In the genomic region with DNA sequence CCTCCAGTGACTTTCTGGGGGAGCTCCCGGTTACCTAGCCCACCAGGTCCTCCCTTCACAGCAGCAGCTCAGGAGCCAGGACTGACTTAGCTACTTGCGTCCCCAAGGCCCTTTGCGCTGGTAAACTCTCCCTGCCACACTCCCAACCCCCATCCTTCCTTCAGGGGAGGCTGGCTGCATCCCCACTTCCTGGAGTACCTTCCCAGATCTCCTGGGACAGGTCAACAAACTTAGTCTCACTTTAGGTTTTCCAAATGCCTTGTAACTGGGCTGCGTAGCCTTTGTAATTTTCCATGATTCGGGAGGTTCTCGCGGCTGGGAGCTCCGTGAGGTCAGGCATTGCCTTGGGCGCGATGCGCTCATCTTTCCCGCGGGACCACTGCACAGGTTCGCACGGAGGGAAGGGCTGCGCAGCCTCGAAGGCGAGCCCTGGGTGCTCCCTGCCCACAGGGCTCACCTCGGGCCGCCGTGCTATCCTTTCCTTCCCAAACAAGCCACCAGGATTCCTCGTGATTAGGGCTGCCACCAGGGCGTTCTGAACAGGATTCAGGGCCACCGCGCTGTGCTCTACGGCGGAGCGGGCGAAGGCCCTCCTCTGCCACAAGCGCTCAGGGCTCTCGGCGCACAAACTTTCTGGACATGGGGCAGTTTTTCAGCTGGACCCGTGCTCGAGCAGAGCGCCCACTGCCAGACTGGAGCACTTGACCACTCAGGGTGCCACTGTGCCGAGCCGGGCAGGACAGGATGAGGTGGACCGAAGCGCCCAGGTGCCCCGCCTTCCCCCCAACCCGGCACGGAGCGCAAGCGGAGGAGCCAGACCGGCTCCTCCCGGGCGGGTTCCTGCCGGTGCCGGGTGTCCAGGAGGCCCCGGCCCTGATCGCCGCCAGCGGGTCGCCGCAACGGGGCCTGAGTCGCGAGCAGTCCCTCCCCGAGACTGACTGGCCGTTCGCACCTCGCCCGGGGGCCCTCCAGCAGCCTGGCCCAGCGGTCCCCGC, we compare ENCODE assay signal across 15 cellular contexts. TPM values are rescaled to one million over a fixed set of nuclear protein-coding genes. Genes with fewer than 3 reads are reported as not detected.
A peak's percentile ranks its signal among the peaks of the same experiment; 100 is the strongest.
DNase-seq lines count a peak whose midpoint lies in the region; ATAC-seq and TF ChIP-seq lines count a peak whose summit lies in the region.
"Had no signal": no experiment of that assay in that cellular context is flagged by ENCODE, and none has a peak within 500 bp of the region (broad histone marks: within the 10 kb centered on the region; RNA-seq: fewer than 3 reads in every experiment).

No MANE protein-coding gene starts in this region.

- ATAC-seq in Panc1: peak; percentile 68
- peak; percentile 32 for ATAC-seq in left ventricle myocardium superior
- no peak for ATAC-seq in GM19351 (IDR thresholded peaks at IDR 0.05; ENCODE audit: unreplicated experiment)

- no peak for TF ChIP-seq CTCF in Caco-2 (IDR thresholded peaks at IDR 0.05; ENCODE audit: insufficient read depth in 1 of 2, low read depth in 1 of 2, low read length in 1 of 2, severe bottlenecking in 1 of 2, unreplicated experiment in 1 of 2)
- no peak for TF ChIP-seq CTCF in Panc1 (IDR thresholded peaks at IDR 0.05)
- TF ChIP-seq CTCF in nephron progenitor cell (IDR thresholded peaks at IDR 0.05): no peak

- CTCF ChIA-PET in Caco-2 (lab: Charles Lee): no interaction called here
- CTCF ChIA-PET in Panc1 (lab: Charles Lee): no interaction called here
- CTCF ChIA-PET in CD8-positive, alpha-beta memory T cell (lab: Charles Lee): no interaction called here

- POLR2A ChIA-PET in Caco-2 (lab: Charles Lee) (no interaction called here), Panc1 (lab: Charles Lee) (no interaction called here)
- POLR2A ChIA-PET in CD8-positive, alpha-beta memory T cell (lab: Charles Lee): no interaction called here

- peak overlapping the region; percentile 60 for H3K27ac Mint-ChIP-seq in Caco-2 (ENCODE audit: unreplicated experiment)
- no peak overlapping the region for H3K27ac Mint-ChIP-seq in nephron progenitor cell
- H3K27ac Mint-ChIP-seq in CD8-positive, alpha-beta memory T cell: no peak overlapping the region
- H3K27ac Mint-ChIP-seq: activated naive CD4-positive, alpha-beta T cell treated with anti-CD3 and anti-CD28 coated beads, Interleukin-2, amount 50 U/mL, for 24 hours had no signal

- H3K4me1 Mint-ChIP-seq in Caco-2 (ENCODE audit: low read depth, unreplicated experiment) (peaks cover 40% of the 10 kb centered on the region), nephron progenitor cell (peaks cover 21% of the 10 kb centered on the region)
- H3K4me1 Mint-ChIP-seq in CD8-positive, alpha-beta memory T cell: peaks cover 0 to 6% (median 4%) of the 10 kb centered on the region in 3 donors
- H3K4me1 Mint-ChIP-seq: activated naive CD4-positive, alpha-beta T cell treated with anti-CD3 and anti-CD28 coated beads, Interleukin-2, amount 50 U/mL, for 24 hours had no signal

- intact Hi-C loops in Caco-2 (cut with micrococcal nuclease; ENCODE audit: unreplicated experiment): no loop called here
- intact Hi-C loops in Panc1 (cut with micrococcal nuclease; ENCODE audit: unreplicated experiment): no loop called here
- intact Hi-C loops in left ventricle myocardium superior (cut with micrococcal nuclease): no loop called here

- no peaks in the 10 kb centered on the region for H3K36me3 ChIP-seq in Caco-2 (ENCODE audit: control insufficient read depth, insufficient read depth, low read length)
- H3K36me3 ChIP-seq in Panc1 (ENCODE audit: control insufficient read depth, insufficient read depth, low read length): no peaks in the 10 kb centered on the region
- no peaks in the 10 kb centered on the region for H3K36me3 ChIP-seq in CD8-positive, alpha-beta memory T cell (ENCODE audit: insufficient read depth, low read length)
- H3K36me3 ChIP-seq: HAP-1 had no signal

- H3K4me1 ChIP-seq in Caco-2 (peaks cover 56% of the 10 kb centered on the region), Panc1 (ENCODE audit: control insufficient read depth, insufficient read depth, low read length) (peaks cover 39% of the 10 kb centered on the region)
- no peaks in the 10 kb centered on the region for H3K4me1 ChIP-seq in CD8-positive, alpha-beta memory T cell (ENCODE audit: insufficient read depth, low read length)
- H3K4me1 ChIP-seq: HAP-1 had no signal

- peak in 1 of 2 experiments; percentile 38 for DNase-seq in Caco-2
- DNase-seq in Panc1 (ENCODE audit: low read depth, low spot score): no peak
- no peak for DNase-seq in left ventricle myocardium superior
- DNase-seq in nephron progenitor cell: peak; percentile 43
- no peak for DNase-seq in COR-L47 (lab: John Stamatoyannopoulos, UW)
- DNase-seq in CD8-positive, alpha-beta memory T cell: no peak
- no peak for DNase-seq in central memory CD4-positive, alpha-beta T cell
- DNase-seq: activated CD4-positive, alpha-beta T cell treated with anti-CD3 and anti-CD28 coated beads for 48 hours; C1 segment of cervical spinal cord; NCI-H1694 treated with DMSO at 0.1 percent for 48 hours; RPMI8226 had no signal

- H3K27ac ChIP-seq in Panc1 (ENCODE audit: low read length): peak overlapping the region; percentile 83
- no peak overlapping the region for H3K27ac ChIP-seq in CD8-positive, alpha-beta memory T cell (ENCODE audit: low read depth, low read length)

- H3K9me3 ChIP-seq in Caco-2 (0 out of 2 replicates have a peak, but pooled peaks cover 2% of the 10 kb centered on the region), Panc1 (ENCODE audit: control insufficient read depth, insufficient read depth, low read depth, low read length) (no peaks in the 10 kb centered on the region)
- H3K9me3 ChIP-seq in CD8-positive, alpha-beta memory T cell (ENCODE audit: low read length): no peaks in the 10 kb centered on the region
- H3K9me3 ChIP-seq: HAP-1 had no signal

- H3K4me3 Mint-ChIP-seq in Caco-2 (ENCODE audit: unreplicated experiment) (peak overlapping the region; percentile 79), nephron progenitor cell (peak overlapping the region; percentile 76)
- peak overlapping the region in 2 of 7 donors; percentile 15 to 29 for H3K4me3 Mint-ChIP-seq in CD8-positive, alpha-beta memory T cell
- H3K4me3 Mint-ChIP-seq: activated naive CD4-positive, alpha-beta T cell treated with anti-CD3 and anti-CD28 coated beads, Interleukin-2, amount 50 U/mL, for 24 hours had no signal

- H3K36me3 Mint-ChIP-seq in Caco-2 (ENCODE audit: insufficient read depth, unreplicated experiment) (peaks cover 17% of the 10 kb centered on the region), nephron progenitor cell (ENCODE audit: low read depth) (no peaks in the 10 kb centered on the region)
- no peaks in the 10 kb centered on the region for H3K36me3 Mint-ChIP-seq in CD8-positive, alpha-beta memory T cell
- H3K36me3 Mint-ChIP-seq: activated naive CD4-positive, alpha-beta T cell treated with anti-CD3 and anti-CD28 coated beads, Interleukin-2, amount 50 U/mL, for 24 hours had no signal

- H3K4me3 ChIP-seq in Caco-2 (ENCODE audit: low read depth, low read length) (peak overlapping the region; percentile 90), Panc1 (ENCODE audit: low read depth in 2 of 2, low read length in 2 of 2) (peak overlapping the region; percentile 56 to 61)
- no peak overlapping the region for H3K4me3 ChIP-seq in CD8-positive, alpha-beta memory T cell (ENCODE audit: low read length)
- H3K4me3 ChIP-seq: HAP-1 had no signal

- H3K27me3 ChIP-seq in Caco-2 (replicated peaks; ENCODE audit: control insufficient read depth, insufficient read depth, low read length) (no peaks in the 10 kb centered on the region), Panc1 (ENCODE audit: control insufficient read depth, insufficient read depth, low read length) (no peaks in the 10 kb centered on the region)
- peaks cover 9% of the 10 kb centered on the region for H3K27me3 ChIP-seq in CD8-positive, alpha-beta memory T cell (ENCODE audit: insufficient read depth, low read length, poor library complexity, severe bottlenecking)

- BruUV-seq in Caco-2 (replicated peaks; lab: Mats Ljungman, UMichigan): no TSS peak
- no TSS peak for BruUV-seq in Panc1 (replicated peaks; lab: Mats Ljungman, UMichigan)

- H3K9me3 Mint-ChIP-seq in Caco-2 (ENCODE audit: unreplicated experiment): no peaks in the 10 kb centered on the region
- no peaks in the 10 kb centered on the region for H3K9me3 Mint-ChIP-seq in nephron progenitor cell
- H3K9me3 Mint-ChIP-seq in CD8-positive, alpha-beta memory T cell: no peaks in the 10 kb centered on the region
- H3K9me3 Mint-ChIP-seq: activated naive CD4-positive, alpha-beta T cell treated with anti-CD3 and anti-CD28 coated beads, Interleukin-2, amount 50 U/mL, for 24 hours had no signal

- in situ Hi-C loops in Panc1 (cut with HindIII; ENCODE audit: low pct_unique_long_range_greater_than_20kb, low sequenced_read_pairs): no loop called here

- H3K27me3 Mint-ChIP-seq in Caco-2 (ENCODE audit: insufficient read depth, unreplicated experiment) (no peaks in the 10 kb centered on the region), nephron progenitor cell (ENCODE audit: low read depth, poor library complexity) (peaks cover 74% of the 10 kb centered on the region)
- peaks cover 20 to 46% of the 10 kb centered on the region in 2 donors for H3K27me3 Mint-ChIP-seq in CD8-positive, alpha-beta memory T cell

RNA-seq across cellular contexts. Expression of gene TMPRSS2, which starts 1.1 kb away (rescaled TPM):
- total RNA-seq in Caco-2 (2022): 71.0 and 74.9 TPM in 2 replicates
- total RNA-seq in Panc1 (2021; ENCODE audit: unreplicated experiment): 111 TPM
- 92.3 TPM for polyA plus RNA-seq in Panc1 (2012; ENCODE audit: insufficient read length)
- not detected for total RNA-seq in left ventricle myocardium superior
- not detected for total RNA-seq in CD8-positive, alpha-beta memory T cell
- not detected for polyA plus RNA-seq in CD8-positive, alpha-beta memory T cell
- polyA plus RNA-seq: fibroblast of lung had no signal

Comparison
In these comparisons a context has a peak if more than half of its experiments do, and no peak if none do; other contexts are left out.
1. RNA of gene TMPRSS2, which starts 1.1 kb away (total RNA-seq): 111 TPM in Panc1 (single experiment) and 71.0 to 74.9 TPM in Caco-2; not detected in left ventricle myocardium superior (single experiment) and not detected in CD8-positive, alpha-beta memory T cell; every median in the first group is over 10 times any median in the second.